In genomic region chrX:134377537-134377936, GRCh38 we compare ENCODE assay signal across 8 cellular contexts. TPM values are rescaled to one million over a fixed set of nuclear protein-coding genes. Genes with fewer than 3 reads are reported as not detected.
DNase-seq lines count a peak whose midpoint lies in the region; ATAC-seq, FAIRE-seq and TF ChIP-seq lines count a peak whose summit lies in the region.

No MANE protein-coding gene starts in this region.

- no peaks in the 10 kb centered on the region for H4K20me1 ChIP-seq in MM.1S (ENCODE audit: insufficient read depth, low read length)

- no peak overlapping the region for H3K4me3 ChIP-seq in MM.1S (ENCODE audit: low read length)
- no peak overlapping the region for H3K4me3 ChIP-seq in kidney (ENCODE audit: low read length in 2 of 2)

- CTCF ChIA-PET in WTC11 (lab: Charles Lee): no interaction called here

- H3K9ac ChIP-seq in MM.1S (ENCODE audit: low read length): peak overlapping the region; percentile 94; the same call in 1 of the 2 replicates
- no peak overlapping the region for H3K9ac ChIP-seq in kidney (ENCODE audit: low read length in 2 of 2)

- H3K4me2 ChIP-seq in MM.1S (ENCODE audit: low read depth, low read length): peak overlapping the region; percentile 48; the same call in 1 of the 2 replicates

- H3K9me3 ChIP-seq in MM.1S (replicated peaks; ENCODE audit: insufficient read depth, low read length) (no peaks in the 10 kb centered on the region), kidney (ENCODE audit: control insufficient read depth in 1 of 2, low read length in 2 of 2) (no peaks in the 10 kb centered on the region)

- H3K79me2 ChIP-seq in MM.1S (ENCODE audit: low read length): peaks cover 59% of the 10 kb centered on the region

- H3K4me1 ChIP-seq in MM.1S (ENCODE audit: low read length) (no peaks in the 10 kb centered on the region), kidney (ENCODE audit: control insufficient read depth in 1 of 2, insufficient read depth in 1 of 2, low read depth in 1 of 2, low read length in 2 of 2) (no peaks in the 10 kb centered on the region)

- H3K4me1 Mint-ChIP-seq in WTC11: peaks cover 10% of the 10 kb centered on the region

- ATAC-seq in GM19395 (IDR thresholded peaks at IDR 0.05; ENCODE audit: unreplicated experiment) (peak; percentile 26), WTC11 (no peak)

- H3K27me3 Mint-ChIP-seq in WTC11 (ENCODE audit: low read depth): no peaks in the 10 kb centered on the region

- no peaks in the 10 kb centered on the region for H3K27me3 ChIP-seq in MM.1S (replicated peaks; ENCODE audit: insufficient read depth, low read length)

- no peak overlapping the region for H3K27ac Mint-ChIP-seq in WTC11

- peaks cover 18% of the 10 kb centered on the region for H3K36me3 Mint-ChIP-seq in WTC11

- DNase-seq in COLO829 (ENCODE audit: low spot score) (peak; percentile 8), MM.1S (peak; percentile 64), kidney (no peak), NCI-H2029 (lab: John Stamatoyannopoulos, UW) (no peak), WTC11 (ENCODE audit: low spot score) (no peak)
- no peak for DNase-seq in NK-92 treated with Interleukin-12 subunit alpha and Interleukin-12 subunit beta, amount 100 ng/mL, for 24 hours (lab: John Stamatoyannopoulos, UW)

- no peaks in the 10 kb centered on the region for H3K9me2 ChIP-seq in MM.1S (replicated peaks; ENCODE audit: insufficient read depth, low read length)

- peak; percentile 45 for FAIRE-seq in kidney (lab: Jason Lieb, UNC)

- no peak overlapping the region for H3K4me3 Mint-ChIP-seq in WTC11

- H3K36me3 ChIP-seq in MM.1S (replicated peaks; ENCODE audit: insufficient read depth, low read length): no peaks in the 10 kb centered on the region
- no peaks in the 10 kb centered on the region for H3K36me3 ChIP-seq in kidney (ENCODE audit: control insufficient read depth in 1 of 2, insufficient read depth in 2 of 2, low read length in 2 of 2)

- intact Hi-C loops in kidney (cut with DNase I): no loop called here

- POLR2A ChIA-PET in WTC11 (lab: Charles Lee): no interaction called here

- no peak overlapping the region for H3K27ac ChIP-seq in MM.1S (ENCODE audit: low read length)
- no peak overlapping the region for H3K27ac ChIP-seq in VCaP
- H3K27ac ChIP-seq in kidney (ENCODE audit: low read depth in 2 of 2, low read length in 2 of 2): no peak overlapping the region

- peak; percentile 35; the same call in 1 of the 2 replicates for TF ChIP-seq CTCF in MM.1S (IDR thresholded peaks at IDR 0.05; ENCODE audit: low read length)
- TF ChIP-seq CTCF in VCaP (conservative IDR thresholded peaks at IDR 0.05): peak; percentile 65
- TF ChIP-seq CTCF in kidney (IDR thresholded peaks at IDR 0.05; ENCODE audit: borderline replicate concordance, extremely low read depth, insufficient read depth): peak; percentile 14
- no peak for TF ChIP-seq CTCF in WTC11 (IDR thresholded peaks at IDR 0.05)

- H3K9me3 Mint-ChIP-seq in WTC11: no peaks in the 10 kb centered on the region

- H3F3A ChIP-seq in MM.1S (ENCODE audit: insufficient read depth, low read length): peaks cover 11% of the 10 kb centered on the region

- no peak overlapping the region for H2AFZ ChIP-seq in MM.1S (ENCODE audit: low read length)

TF ChIP-seq in WTC11, 78 proteins besides CTCF, POLR2A, EP300 and RAD21 (continues in another document):
- TF ChIP-seq ETV6 (CRISPR knock-in tag; IDR thresholded peaks at IDR 0.05) (no peak), SP1 (CRISPR knock-in tag; conservative IDR thresholded peaks at IDR 0.05) (no peak), ZNF512 (CRISPR knock-in tag; IDR thresholded peaks at IDR 0.05; ENCODE audit: borderline replicate concordance) (no peak), NFE2L1 (CRISPR knock-in tag; IDR thresholded peaks at IDR 0.05) (no peak), GABPB1 (CRISPR knock-in tag; IDR thresholded peaks at IDR 0.05) (no peak), TEAD4 (CRISPR knock-in tag; IDR thresholded peaks at IDR 0.05) (no peak), E2F1 (CRISPR knock-in tag; IDR thresholded peaks at IDR 0.05) (no peak)
- TF ChIP-seq, protein P1, sequence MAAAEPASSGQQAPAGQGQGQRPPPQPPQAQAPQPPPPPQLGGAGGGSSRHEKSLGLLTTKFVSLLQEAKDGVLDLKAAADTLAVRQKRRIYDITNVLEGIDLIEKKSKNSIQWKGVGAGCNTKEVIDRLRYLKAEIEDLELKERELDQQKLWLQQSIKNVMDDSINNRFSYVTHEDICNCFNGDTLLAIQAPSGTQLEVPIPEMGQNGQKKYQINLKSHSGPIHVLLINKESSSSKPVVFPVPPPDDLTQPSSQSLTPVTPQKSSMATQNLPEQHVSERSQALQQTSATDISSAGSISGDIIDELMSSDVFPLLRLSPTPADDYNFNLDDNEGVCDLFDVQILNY (CRISPR knock-in tag; IDR thresholded peaks at IDR 0.05): no peak
- TF ChIP-seq, protein P2, sequence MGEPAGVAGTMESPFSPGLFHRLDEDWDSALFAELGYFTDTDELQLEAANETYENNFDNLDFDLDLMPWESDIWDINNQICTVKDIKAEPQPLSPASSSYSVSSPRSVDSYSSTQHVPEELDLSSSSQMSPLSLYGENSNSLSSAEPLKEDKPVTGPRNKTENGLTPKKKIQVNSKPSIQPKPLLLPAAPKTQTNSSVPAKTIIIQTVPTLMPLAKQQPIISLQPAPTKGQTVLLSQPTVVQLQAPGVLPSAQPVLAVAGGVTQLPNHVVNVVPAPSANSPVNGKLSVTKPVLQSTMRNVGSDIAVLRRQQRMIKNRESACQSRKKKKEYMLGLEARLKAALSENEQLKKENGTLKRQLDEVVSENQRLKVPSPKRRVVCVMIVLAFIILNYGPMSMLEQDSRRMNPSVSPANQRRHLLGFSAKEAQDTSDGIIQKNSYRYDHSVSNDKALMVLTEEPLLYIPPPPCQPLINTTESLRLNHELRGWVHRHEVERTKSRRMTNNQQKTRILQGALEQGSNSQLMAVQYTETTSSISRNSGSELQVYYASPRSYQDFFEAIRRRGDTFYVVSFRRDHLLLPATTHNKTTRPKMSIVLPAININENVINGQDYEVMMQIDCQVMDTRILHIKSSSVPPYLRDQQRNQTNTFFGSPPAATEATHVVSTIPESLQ (CRISPR knock-in tag; IDR thresholded peaks at IDR 0.05): no peak
- TF ChIP-seq, protein P3, sequence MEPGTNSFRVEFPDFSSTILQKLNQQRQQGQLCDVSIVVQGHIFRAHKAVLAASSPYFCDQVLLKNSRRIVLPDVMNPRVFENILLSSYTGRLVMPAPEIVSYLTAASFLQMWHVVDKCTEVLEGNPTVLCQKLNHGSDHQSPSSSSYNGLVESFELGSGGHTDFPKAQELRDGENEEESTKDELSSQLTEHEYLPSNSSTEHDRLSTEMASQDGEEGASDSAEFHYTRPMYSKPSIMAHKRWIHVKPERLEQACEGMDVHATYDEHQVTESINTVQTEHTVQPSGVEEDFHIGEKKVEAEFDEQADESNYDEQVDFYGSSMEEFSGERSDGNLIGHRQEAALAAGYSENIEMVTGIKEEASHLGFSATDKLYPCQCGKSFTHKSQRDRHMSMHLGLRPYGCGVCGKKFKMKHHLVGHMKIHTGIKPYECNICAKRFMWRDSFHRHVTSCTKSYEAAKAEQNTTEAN (CRISPR knock-in tag; IDR thresholded peaks at IDR 0.05): no peak

RNA-seq across cellular contexts. Expression of gene PHF6, which starts 4.4 kb away (rescaled TPM):
- total RNA-seq in kidney: 22.6 TPM
- polyA plus RNA-seq in kidney (ENCODE audit: insufficient read depth, low read depth, low replicate concordance): 7.0 TPM
- total RNA-seq in WTC11 (2021): 40.2 to 44.1 TPM (median 42.8 TPM) in 3 replicates

Comparison
In these comparisons a context has a peak if more than half of its experiments do, and no peak if none do; other contexts are left out.
1. DNase-seq: peak in COLO829 (single experiment) and MM.1S (single experiment); none in kidney (single experiment), NK-92 treated with Interleukin-12 subunit alpha and Interleukin-12 subunit beta, amount 100 ng/mL, for 24 hours (single experiment), NCI-H2029 (single experiment) and WTC11 (single experiment).